3 cellular contexts compared by ENCODE assay signal in genomic region chr5:178098685-178099084, GRCh38.
"Had no signal": no experiment of that assay in that cellular context is flagged by ENCODE, and none has a peak within 500 bp of the region (broad histone marks: within the 10 kb centered on the region; RNA-seq: fewer than 3 reads in every experiment).

No MANE protein-coding gene starts in this region.

- DNase-seq: GDM1, GF-D8 had no signal

- H3K4me3 ChIP-seq: GM12878 had no signal

- ATAC-seq: GM12878 had no signal
